Comparison of ENCODE assay signal across 10 cellular contexts in the genomic region with DNA sequence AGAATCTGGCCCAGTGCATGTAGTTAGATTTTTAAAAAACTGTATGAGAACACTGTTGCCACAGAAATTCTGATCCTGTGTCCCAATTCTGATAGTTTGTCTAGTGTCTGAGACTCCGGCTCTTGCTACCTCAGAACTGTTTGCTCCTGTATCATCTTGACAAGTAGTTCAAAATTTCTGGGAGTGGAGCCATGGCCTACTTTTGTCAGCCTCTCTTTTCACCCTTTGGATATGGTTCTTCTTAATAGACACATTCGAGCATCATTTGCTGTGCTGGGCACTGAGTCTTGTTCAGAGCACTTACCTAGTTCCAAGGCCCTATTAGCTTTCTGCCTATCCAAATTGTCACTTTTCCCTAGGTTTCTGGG. TPM values are rescaled to one million over a fixed set of nuclear protein-coding genes. Genes with fewer than 3 reads are reported as not detected.
DNase-seq lines count a peak whose midpoint lies in the region; TF ChIP-seq lines count a peak whose summit lies in the region.
"Had no signal": no experiment of that assay in that cellular context is flagged by ENCODE, and none has a peak within 500 bp of the region (broad histone marks: within the 10 kb centered on the region; RNA-seq: fewer than 3 reads in every experiment).

No MANE protein-coding gene starts in this region.

- H3K36me3 ChIP-seq in left ventricle myocardium inferior (peaks cover 55% of the 10 kb centered on the region), suprapubic skin (peaks cover 27% of the 10 kb centered on the region)
- H3K36me3 ChIP-seq: WERI-Rb-1 had no signal

- no peaks in the 10 kb centered on the region for H3K27me3 Mint-ChIP-seq in HFFc6 (ENCODE audit: insufficient read depth)
- H3K27me3 Mint-ChIP-seq in activated CD4-positive, alpha-beta memory T cell treated with anti-CD3 and anti-CD28 coated beads, Interleukin-2, amount 10 ng/mL, durations not matched to agents 7 days and 5 days, result no peaks in the 10 kb centered on the region

- H3K4me1 Mint-ChIP-seq in HFFc6 (ENCODE audit: low read depth), result peaks cover 74% of the 10 kb centered on the region
- peaks cover 62% of the 10 kb centered on the region for H3K4me1 Mint-ChIP-seq in activated CD4-positive, alpha-beta memory T cell treated with anti-CD3 and anti-CD28 coated beads, Interleukin-2, amount 10 ng/mL, durations not matched to agents 7 days and 5 days

- DNase-seq in HFFc6 (no peak), left ventricle myocardium inferior (no peak), suprapubic skin (ENCODE audit: low spot score in 2 of 2) (no peak), ACHN (no peak), UCSD-AML1 (lab: John Stamatoyannopoulos, UW; ENCODE audit: unreplicated experiment) (no peak), foreskin melanocyte (no peak)
- DNase-seq in activated CD4-positive, alpha-beta memory T cell treated with anti-CD3 and anti-CD28 coated beads, Interleukin-2, amount 10 ng/mL, durations not matched to agents 7 days and 5 days, result no peak
- DNase-seq: NCI-H524 treated with DMSO at 0.1 percent for 48 hours, WERI-Rb-1 had no signal

- WGBS in suprapubic skin, result 42% methylated on average over 2 of the region's 2 CpGs

- TF ChIP-seq CTCF in HFFc6 (IDR thresholded peaks at IDR 0.05) (no peak), left ventricle myocardium inferior (IDR thresholded peaks at IDR 0.05; ENCODE audit: borderline replicate concordance) (no peak), suprapubic skin (IDR thresholded peaks at IDR 0.05) (no peak)

- peaks cover 25% of the 10 kb centered on the region for H3K9me3 Mint-ChIP-seq in HFFc6
- H3K9me3 Mint-ChIP-seq in activated CD4-positive, alpha-beta memory T cell treated with anti-CD3 and anti-CD28 coated beads, Interleukin-2, amount 10 ng/mL, durations not matched to agents 7 days and 5 days, result peaks cover 14% of the 10 kb centered on the region

- POLR2A ChIA-PET in activated CD4-positive, alpha-beta memory T cell treated with anti-CD3 and anti-CD28 coated beads, Interleukin-2, amount 10 ng/mL, durations not matched to agents 7 days and 5 days (lab: Charles Lee), result interaction anchor here (1.1 to 1.8 kb wide), 3 partner anchors 13 to 69 kb away, joined by 4 to 12 read pairs (median 9); partner anchors contain the start of genes ATP10D and COMMD8

- H3K27ac Mint-ChIP-seq in HFFc6, result peak overlapping the region; percentile 90
- H3K27ac Mint-ChIP-seq in activated CD4-positive, alpha-beta memory T cell treated with anti-CD3 and anti-CD28 coated beads, Interleukin-2, amount 10 ng/mL, durations not matched to agents 7 days and 5 days, result peak overlapping the region; percentile 83

- H3K36me3 Mint-ChIP-seq in HFFc6 (ENCODE audit: low read depth), result peaks cover 78% of the 10 kb centered on the region
- H3K36me3 Mint-ChIP-seq in activated CD4-positive, alpha-beta memory T cell treated with anti-CD3 and anti-CD28 coated beads, Interleukin-2, amount 10 ng/mL, durations not matched to agents 7 days and 5 days (ENCODE audit: low read depth), result peaks cover 39% of the 10 kb centered on the region

- peak overlapping the region; percentile 35 for H3K27ac ChIP-seq in left ventricle myocardium inferior (replicated peaks)
- peak overlapping the region; percentile 35 for H3K27ac ChIP-seq in suprapubic skin
- H3K27ac ChIP-seq: parathyroid adenoma, WERI-Rb-1 had no signal

- no peak overlapping the region for H3K4me3 ChIP-seq in left ventricle myocardium inferior
- no peak overlapping the region for H3K4me3 ChIP-seq in suprapubic skin

- H3K4me1 ChIP-seq in left ventricle myocardium inferior, result peaks cover 19% of the 10 kb centered on the region
- H3K4me1 ChIP-seq in suprapubic skin, result peaks cover 13% of the 10 kb centered on the region
- H3K4me1 ChIP-seq: parathyroid adenoma had no signal

- CTCF ChIA-PET in activated CD4-positive, alpha-beta memory T cell treated with anti-CD3 and anti-CD28 coated beads, Interleukin-2, amount 10 ng/mL, durations not matched to agents 7 days and 5 days (lab: Charles Lee), result interaction anchor here (0.9 to 1.6 kb wide), 4 partner anchors 12 to 68 kb away, joined by 3 to 6 read pairs (median 4); partner anchors contain the start of gene COMMD8

- H3K27me3 ChIP-seq in left ventricle myocardium inferior (ENCODE audit: low read depth), result no peaks in the 10 kb centered on the region
- no peaks in the 10 kb centered on the region for H3K27me3 ChIP-seq in suprapubic skin

- intact Hi-C loops in left ventricle myocardium inferior (cut with micrococcal nuclease), result no loop called here

- in situ Hi-C loops in ACHN (cut with HindIII; ENCODE audit: low pct_ligation_motif_present, low pct_unique_long_range_greater_than_20kb, low sequenced_read_pairs), result no loop called here

- H3K9me3 ChIP-seq in left ventricle myocardium inferior (replicated peaks) (peaks cover 17% of the 10 kb centered on the region), suprapubic skin (no peaks in the 10 kb centered on the region)

- no peak for TF ChIP-seq POLR2A in suprapubic skin (IDR thresholded peaks at IDR 0.05)

- no peak for TF ChIP-seq EP300 in suprapubic skin (IDR thresholded peaks at IDR 0.05)

- peak overlapping the region; percentile 63 for H3K4me3 Mint-ChIP-seq in HFFc6
- H3K4me3 Mint-ChIP-seq in activated CD4-positive, alpha-beta memory T cell treated with anti-CD3 and anti-CD28 coated beads, Interleukin-2, amount 10 ng/mL, durations not matched to agents 7 days and 5 days, result peak overlapping the region; percentile 30

RNA-seq across cellular contexts. Expression of gene ATP10D, which starts 46.9 kb away (rescaled TPM):
- total RNA-seq in HFFc6 (2021; fragmentation: NEBNext Ultra II Directional; extraction: Animal tissue kit (Norgen Biotek cat#: 25700)), result 10 to 100 TPM; 50.6 to 73.8 (median 55.4) TPM
- 1 to 10 TPM; 7.4 to 8.1 TPM for total RNA-seq in activated CD4-positive, alpha-beta memory T cell treated with anti-CD3 and anti-CD28 coated beads, Interleukin-2, amount 10 ng/mL, durations not matched to agents 7 days and 5 days
- 10.3 TPM for total RNA-seq in left ventricle myocardium inferior
- 10 to 100 TPM; 28.6 to 41.0 (median 34.6) TPM for total RNA-seq in suprapubic skin
